8 cellular contexts compared by ENCODE assay signal in genomic region chr6:26305097-26305841, GRCh38. TPM values are rescaled to one million over a fixed set of nuclear protein-coding genes. Genes with fewer than 3 reads are reported as not detected.
DNase-seq lines count a peak whose midpoint lies in the region; ATAC-seq, FAIRE-seq and TF ChIP-seq lines count a peak whose summit lies in the region.

No MANE protein-coding gene starts in this region.

- no peaks in the 10 kb centered on the region for H3K36me3 Mint-ChIP-seq in naive thymus-derived CD8-positive, alpha-beta T cell

- H3K9me3 Mint-ChIP-seq in naive thymus-derived CD8-positive, alpha-beta T cell: peaks cover 0 to 3% (median 0%) of the 10 kb centered on the region in 9 donors

- H3K4me1 ChIP-seq in esophagus squamous epithelium (peaks cover 0 to 10% (median 0%) of the 10 kb centered on the region in 3 donors), thoracic aorta (ENCODE audit: control insufficient read depth in 1 of 2, low read depth in 2 of 2) (no peaks in the 10 kb centered on the region)

- peaks cover 21 to 44% (median 35%) of the 10 kb centered on the region in 4 donors for H3K4me1 Mint-ChIP-seq in naive thymus-derived CD8-positive, alpha-beta T cell

- H3K4me3 ChIP-seq in esophagus squamous epithelium (peak overlapping the region; percentile 5 to 53 (median 40)), thoracic aorta (peak overlapping the region; percentile 69)

- DNase-seq in Ammon's horn (ENCODE audit: low spot score) (peak; percentile 63), NCI-H226 (peak; percentile 70), esophagus squamous epithelium (lab: John Stamatoyannopoulos, UW) (no peak), thoracic aorta (ENCODE audit: low spot score) (no peak), frontal cortex (ENCODE audit: low spot score in 2 of 2) (no peak)
- DNase-seq in activated T-cell treated with anti-CD3 and anti-CD28 coated beads, Interleukin-2, amount 50 U/mL, for 1 hour: peak; percentile 62
- DNase-seq in naive thymus-derived CD8-positive, alpha-beta T cell: peak in 9 of 10 donors; percentile 53 to 82 (median 68)

- no peaks in the 10 kb centered on the region for H3K27me3 Mint-ChIP-seq in naive thymus-derived CD8-positive, alpha-beta T cell

- TF ChIP-seq CTCF in esophagus squamous epithelium (IDR thresholded peaks at IDR 0.05): no peak
- TF ChIP-seq CTCF in thoracic aorta (IDR thresholded peaks at IDR 0.05): no peak

- WGBS in esophagus squamous epithelium, 2 donors: 36 to 44% methylated on average over 22 of the region's 22 CpGs

- H3K9me3 ChIP-seq in esophagus squamous epithelium (no peaks in the 10 kb centered on the region), thoracic aorta (no peaks in the 10 kb centered on the region)

- intact Hi-C loops in esophagus squamous epithelium (cut with DNase I): no loop called here

- TF ChIP-seq POLR2A in esophagus squamous epithelium (IDR thresholded peaks at IDR 0.05): peak in 2 of 4 donors; percentile 4 to 21

- POLR2A ChIA-PET in naive thymus-derived CD8-positive, alpha-beta T cell (lab: Charles Lee): interaction anchor here (0.7 to 2.0 kb wide), 8 partner anchors 17 to 232 kb away, joined by 3 to 14 read pairs (median 6); a partner anchor contains a TSS

- ATAC-seq in GM21529 (IDR thresholded peaks at IDR 0.05; ENCODE audit: unreplicated experiment) (peak; percentile 38), thoracic aorta (ENCODE audit: insufficient number of reproducible peaks, low FRiP score, low read depth) (no peak)
- ATAC-seq in naive thymus-derived CD8-positive, alpha-beta T cell: peak; percentile 65 to 66

- peak overlapping the region; percentile 85 to 99 (median 92) for H3K4me3 Mint-ChIP-seq in naive thymus-derived CD8-positive, alpha-beta T cell

- H3K27me3 ChIP-seq in esophagus squamous epithelium (no peaks in the 10 kb centered on the region), thoracic aorta (replicated peaks; ENCODE audit: insufficient read depth) (no peaks in the 10 kb centered on the region)

- no peak for FAIRE-seq in frontal cortex (lab: Jason Lieb, UNC)

- H3K27ac Mint-ChIP-seq in naive thymus-derived CD8-positive, alpha-beta T cell: peak overlapping the region; percentile 86 to 96 (median 94)

- peak overlapping the region in 3 of 4 donors; percentile 70 to 78 (median 77) for H3K27ac ChIP-seq in esophagus squamous epithelium
- peak overlapping the region; percentile 38 to 40 for H3K27ac ChIP-seq in thoracic aorta

- H3K36me3 ChIP-seq in esophagus squamous epithelium: no peaks in the 10 kb centered on the region
- H3K36me3 ChIP-seq in thoracic aorta: no peaks in the 10 kb centered on the region

RNA-seq across cellular contexts. Expression of gene BTN3A2, which starts 59.7 kb away (rescaled TPM):
- 10 to 100 TPM in 2 of 4 donors, 1 to 10 TPM in 2; 5.8 to 17.9 (median 11.1) TPM for total RNA-seq in esophagus squamous epithelium
- total RNA-seq in naive thymus-derived CD8-positive, alpha-beta T cell: 100 to 1,000 TPM; 148 to 158 TPM
- polyA plus RNA-seq in naive thymus-derived CD8-positive, alpha-beta T cell: 100 to 1,000 TPM; 119 to 160 (median 151) TPM
- 10 to 100 TPM; 11.4 to 21.2 TPM for total RNA-seq in thoracic aorta
- total RNA-seq in frontal cortex: 2.0 TPM

Comparison
In these comparisons a context has a peak if more than half of its experiments do, and no peak if none do; other contexts are left out.
1. DNase-seq: peak in Ammon's horn (single experiment), NCI-H226 (single experiment), activated T-cell treated with anti-CD3 and anti-CD28 coated beads, Interleukin-2, amount 50 U/mL, for 1 hour (single experiment) and naive thymus-derived CD8-positive, alpha-beta T cell (9 of 10); none in esophagus squamous epithelium (single experiment), thoracic aorta (single experiment) and frontal cortex (0 of 2).
2. RNA of gene BTN3A2, which starts 59.7 kb away (total RNA-seq): 148 to 158 TPM in naive thymus-derived CD8-positive, alpha-beta T cell; 11.4 to 21.2 TPM in thoracic aorta, 5.8 to 17.9 TPM in esophagus squamous epithelium and 2.0 TPM in frontal cortex (single experiment); every median in the first group is over 4 times any median in the second.